18 cellular contexts compared by ENCODE assay signal in genomic region chr5:42506662-42507061, GRCh38.
"Had no signal": no experiment of that assay in that cellular context is flagged by ENCODE, and none has a peak within 500 bp of the region (broad histone marks: within the 10 kb centered on the region; RNA-seq: fewer than 3 reads in every experiment).

No MANE protein-coding gene starts in this region.

- H3K4me1 Mint-ChIP-seq: immature natural killer cell, naive B cell had no signal

- DNase-seq: effector memory CD8-positive, alpha-beta T cell; esophagus squamous epithelium; foreskin fibroblast; immature natural killer cell; left colon; left ventricle myocardium superior; mesendoderm; naive B cell; posterior cingulate gyrus; right cardiac atrium; stimulated activated CD4-positive, alpha-beta T cell treated with anti-CD3 and anti-CD28 coated beads, Interleukin-2, amount 100 ng/mL, for 48 hours; stimulated activated naive CD4-positive, alpha-beta T cell treated with Interleukin-2 at 50 U/mL for 16 hours; thyroid gland had no signal

- ATAC-seq: effector memory CD8-positive, alpha-beta T cell; left colon; left ventricle myocardium superior; right cardiac atrium had no signal

- H3K9me3 ChIP-seq: esophagus squamous epithelium, neutrophil, suprapubic skin, thyroid gland had no signal

- H3K27me3 Mint-ChIP-seq: effector memory CD8-positive, alpha-beta T cell; type B pancreatic cell had no signal

- H3K4me3 Mint-ChIP-seq: effector memory CD8-positive, alpha-beta T cell; immature natural killer cell; naive B cell; type B pancreatic cell had no signal

- H3K9me3 Mint-ChIP-seq: effector memory CD8-positive, alpha-beta T cell; naive B cell; type B pancreatic cell had no signal

- H3K36me3 Mint-ChIP-seq: immature natural killer cell, naive B cell, type B pancreatic cell had no signal

- H3K4me3 ChIP-seq: esophagus squamous epithelium, smooth muscle cell, suprapubic skin, thyroid gland had no signal

- H3K27ac ChIP-seq: epithelial cell of prostate, esophagus squamous epithelium, neutrophil, suprapubic skin, thyroid gland had no signal

- H3K27me3 ChIP-seq: esophagus squamous epithelium, neutrophil, suprapubic skin, thyroid gland had no signal

- H3K36me3 ChIP-seq: esophagus squamous epithelium, neutrophil, suprapubic skin, thyroid gland had no signal

- H3K27ac Mint-ChIP-seq: effector memory CD8-positive, alpha-beta T cell; immature natural killer cell; naive B cell; type B pancreatic cell had no signal
